Comparison of ENCODE assay signal across 1 cellular context in genomic region chr5:130471-131175, GRCh38.
TF ChIP-seq lines count a peak whose summit lies in the region.

No MANE protein-coding gene starts in this region.

TF ChIP-seq in GM23338, 12 proteins besides CTCF, POLR2A, EP300 and RAD21 (continued from another document):
- TF ChIP-seq, protein P1, sequence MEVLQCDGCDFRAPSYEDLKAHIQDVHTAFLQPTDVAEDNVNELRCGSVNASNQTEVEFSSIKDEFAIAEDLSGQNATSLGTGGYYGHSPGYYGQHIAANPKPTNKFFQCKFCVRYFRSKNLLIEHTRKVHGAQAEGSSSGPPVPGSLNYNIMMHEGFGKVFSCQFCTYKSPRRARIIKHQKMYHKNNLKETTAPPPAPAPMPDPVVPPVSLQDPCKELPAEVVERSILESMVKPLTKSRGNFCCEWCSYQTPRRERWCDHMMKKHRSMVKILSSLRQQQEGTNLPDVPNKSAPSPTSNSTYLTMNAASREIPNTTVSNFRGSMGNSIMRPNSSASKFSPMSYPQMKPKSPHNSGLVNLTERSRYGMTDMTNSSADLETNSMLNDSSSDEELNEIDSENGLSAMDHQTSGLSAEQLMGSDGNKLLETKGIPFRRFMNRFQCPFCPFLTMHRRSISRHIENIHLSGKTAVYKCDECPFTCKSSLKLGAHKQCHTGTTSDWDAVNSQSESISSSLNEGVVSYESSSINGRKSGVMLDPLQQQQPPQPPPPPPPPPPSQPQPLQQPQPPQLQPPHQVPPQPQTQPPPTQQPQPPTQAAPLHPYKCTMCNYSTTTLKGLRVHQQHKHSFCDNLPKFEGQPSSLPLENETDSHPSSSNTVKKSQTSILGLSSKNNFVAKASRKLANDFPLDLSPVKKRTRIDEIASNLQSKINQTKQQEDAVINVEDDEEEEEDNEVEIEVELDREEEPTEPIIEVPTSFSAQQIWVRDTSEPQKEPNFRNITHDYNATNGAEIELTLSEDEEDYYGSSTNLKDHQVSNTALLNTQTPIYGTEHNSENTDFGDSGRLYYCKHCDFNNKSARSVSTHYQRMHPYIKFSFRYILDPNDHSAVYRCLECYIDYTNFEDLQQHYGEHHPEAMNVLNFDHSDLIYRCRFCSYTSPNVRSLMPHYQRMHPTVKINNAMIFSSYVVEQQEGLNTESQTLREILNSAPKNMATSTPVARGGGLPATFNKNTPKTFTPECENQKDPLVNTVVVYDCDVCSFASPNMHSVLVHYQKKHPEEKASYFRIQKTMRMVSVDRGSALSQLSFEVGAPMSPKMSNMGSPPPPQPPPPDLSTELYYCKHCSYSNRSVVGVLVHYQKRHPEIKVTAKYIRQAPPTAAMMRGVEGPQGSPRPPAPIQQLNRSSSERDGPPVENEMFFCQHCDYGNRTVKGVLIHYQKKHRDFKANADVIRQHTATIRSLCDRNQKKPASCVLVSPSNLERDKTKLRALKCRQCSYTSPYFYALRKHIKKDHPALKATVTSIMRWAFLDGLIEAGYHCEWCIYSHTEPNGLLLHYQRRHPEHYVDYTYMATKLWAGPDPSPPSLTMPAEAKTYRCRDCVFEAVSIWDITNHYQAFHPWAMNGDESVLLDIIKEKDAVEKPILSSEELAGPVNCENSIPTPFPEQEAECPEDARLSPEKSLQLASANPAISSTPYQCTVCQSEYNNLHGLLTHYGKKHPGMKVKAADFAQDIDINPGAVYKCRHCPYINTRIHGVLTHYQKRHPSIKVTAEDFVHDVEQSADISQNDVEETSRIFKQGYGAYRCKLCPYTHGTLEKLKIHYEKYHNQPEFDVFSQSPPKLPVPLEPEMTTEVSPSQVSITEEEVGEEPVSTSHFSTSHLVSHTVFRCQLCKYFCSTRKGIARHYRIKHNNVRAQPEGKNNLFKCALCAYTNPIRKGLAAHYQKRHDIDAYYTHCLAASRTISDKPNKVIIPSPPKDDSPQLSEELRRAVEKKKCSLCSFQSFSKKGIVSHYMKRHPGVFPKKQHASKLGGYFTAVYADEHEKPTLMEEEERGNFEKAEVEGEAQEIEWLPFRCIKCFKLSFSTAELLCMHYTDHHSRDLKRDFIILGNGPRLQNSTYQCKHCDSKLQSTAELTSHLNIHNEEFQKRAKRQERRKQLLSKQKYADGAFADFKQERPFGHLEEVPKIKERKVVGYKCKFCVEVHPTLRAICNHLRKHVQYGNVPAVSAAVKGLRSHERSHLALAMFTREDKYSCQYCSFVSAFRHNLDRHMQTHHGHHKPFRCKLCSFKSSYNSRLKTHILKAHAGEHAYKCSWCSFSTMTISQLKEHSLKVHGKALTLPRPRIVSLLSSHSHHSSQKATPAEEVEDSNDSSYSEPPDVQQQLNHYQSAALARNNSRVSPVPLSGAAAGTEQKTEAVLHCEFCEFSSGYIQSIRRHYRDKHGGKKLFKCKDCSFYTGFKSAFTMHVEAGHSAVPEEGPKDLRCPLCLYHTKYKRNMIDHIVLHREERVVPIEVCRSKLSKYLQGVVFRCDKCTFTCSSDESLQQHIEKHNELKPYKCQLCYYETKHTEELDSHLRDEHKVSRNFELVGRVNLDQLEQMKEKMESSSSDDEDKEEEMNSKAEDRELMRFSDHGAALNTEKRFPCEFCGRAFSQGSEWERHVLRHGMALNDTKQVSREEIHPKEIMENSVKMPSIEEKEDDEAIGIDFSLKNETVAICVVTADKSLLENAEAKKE (CRISPR knock-in tag; IDR thresholded peaks at IDR 0.05): no peak
- TF ChIP-seq POLR2AphosphoS5 (IDR thresholded peaks at IDR 0.05; ENCODE audit: low read depth) (no peak), CREB1 (CRISPR knock-in tag; IDR thresholded peaks at IDR 0.05; ENCODE audit: low read depth) (no peak), EZH2phosphoT487 (IDR thresholded peaks at IDR 0.05; ENCODE audit: unreplicated experiment) (no peak), EZH2 (IDR thresholded peaks at IDR 0.05; ENCODE audit: low read depth, unreplicated experiment) (no peak), JUNB (IDR thresholded peaks at IDR 0.05; ENCODE audit: unreplicated experiment) (no peak), ZNF114 (CRISPR knock-in tag; IDR thresholded peaks at IDR 0.05) (no peak)
